Comparison of ENCODE assay signal across 10 cellular contexts in genomic region chr2:193240752-193241151, GRCh38.
A peak's percentile ranks its signal among the peaks of the same experiment; 100 is the strongest.
DNase-seq lines count a peak whose midpoint lies in the region; ATAC-seq, FAIRE-seq and TF ChIP-seq lines count a peak whose summit lies in the region.
"Had no signal": no experiment of that assay in that cellular context is flagged by ENCODE, and none has a peak within 500 bp of the region (broad histone marks: within the 10 kb centered on the region; RNA-seq: fewer than 3 reads in every experiment).

No MANE protein-coding gene starts in this region.

- no peak overlapping the region for H3K4me2 ChIP-seq in A549
- no peak overlapping the region for H3K4me2 ChIP-seq in H1 (ENCODE audit: insufficient read depth in 1 of 2, low read depth in 2 of 2, low read length in 2 of 2)

- TF ChIP-seq EP300 in A549 (IDR thresholded peaks at IDR 0.05) (no peak), H1 (IDR thresholded peaks at IDR 0.05; ENCODE audit: borderline replicate concordance in 1 of 2, low read depth in 2 of 2, low read length in 2 of 2) (no peak)

- H3K9me3 ChIP-seq in A549 (no peaks in the 10 kb centered on the region), H1 (ENCODE audit: insufficient read depth in 2 of 2, low read depth in 1 of 2, low read length in 1 of 2) (no peaks in the 10 kb centered on the region)

- H3K4me3 Mint-ChIP-seq in activated naive CD4-positive, alpha-beta T cell treated with anti-CD3 and anti-CD28 coated beads, Interleukin-2, amount 10 ng/mL, durations not matched to agents 7 days and 5 days: no peak overlapping the region
- H3K4me3 Mint-ChIP-seq: activated CD8-positive, alpha-beta memory T cell treated with anti-CD3 and anti-CD28 coated beads, Interleukin-2, amount 10 ng/mL, durations not matched to agents 7 days and 5 days; CD4-positive, CD25-positive, alpha-beta regulatory T cell had no signal

- H3K27ac ChIP-seq in A549 (no peak overlapping the region), H1 (ENCODE audit: low read depth, low read length) (no peak overlapping the region), dorsolateral prefrontal cortex (no peak overlapping the region)

- H3K4me1 ChIP-seq in A549 (no peaks in the 10 kb centered on the region), H1 (replicated peaks in 1 of 4; ENCODE audit: control insufficient read depth in 3 of 4, insufficient read depth in 4 of 4, low read length in 3 of 4) (no peaks in the 10 kb centered on the region)

- H3K27me3 Mint-ChIP-seq in activated naive CD4-positive, alpha-beta T cell treated with anti-CD3 and anti-CD28 coated beads, Interleukin-2, amount 10 ng/mL, durations not matched to agents 7 days and 5 days: no peaks in the 10 kb centered on the region
- H3K27me3 Mint-ChIP-seq: activated CD8-positive, alpha-beta memory T cell treated with anti-CD3 and anti-CD28 coated beads, Interleukin-2, amount 10 ng/mL, durations not matched to agents 7 days and 5 days; CD4-positive, CD25-positive, alpha-beta regulatory T cell had no signal

- no peak overlapping the region for H2BK20ac ChIP-seq in H1 (ENCODE audit: low read length)

- TF ChIP-seq CTCF in A549 (IDR thresholded peaks at IDR 0.05) (peak; percentile 24), H1 (IDR thresholded peaks at IDR 0.05; ENCODE audit: control extremely low read depth in 1 of 3, insufficient read depth in 1 of 3, low read depth in 1 of 3, low read length in 3 of 3) (peak in 2 of 3 experiments; percentile 14 to 39; a peak in 2 of 4 replicates), dorsolateral prefrontal cortex (IDR thresholded peaks at IDR 0.05 in 54 of 56, conservative IDR thresholded peaks at IDR 0.05 in 2 of 56; ENCODE audit: low read depth in 1 of 56, partially characterized antibody in 56 of 56) (peak in 22 of 56 donors; percentile 5 to 40 (median 24))

- WGBS in A549 (ENCODE audit: missing lambda C conversion rate): 71% methylated on average over 1 of the region's 1 CpG
- 80% methylated on average over 1 of the region's 1 CpG; no CpG with 5 or more reads in 1 of the 2 experiments for WGBS in H1 (ENCODE audit: extremely low coverage in 1 of 2, insufficient coverage in 1 of 2, insufficient read length in 1 of 2, insufficient replicate concordance in 2 of 2, low coverage in 1 of 2, low lambda C conversion rate in 2 of 2, missing lambda C conversion rate in 1 of 2), 2 experiments

- in situ Hi-C loops in KBM-7 (cut with MboI; ENCODE audit: low pct_unique_long_range_greater_than_20kb, low sequenced_read_pairs): no loop called here

- CTCF ChIA-PET in A549 (lab: Yijun Ruan, JAX) (no interaction called here), H1 (lab: Charles Lee; ENCODE audit: partially characterized antibody) (interaction anchor here (0.6 to 2.7 kb wide), 17 partner anchors 10 to 1428 kb away, joined by 3 to 17 read pairs (median 3); no protein-coding TSS in a partner anchor)
- CTCF ChIA-PET in activated naive CD4-positive, alpha-beta T cell treated with anti-CD3 and anti-CD28 coated beads, Interleukin-2, amount 10 ng/mL, durations not matched to agents 7 days and 5 days (lab: Charles Lee): interaction anchor here (0.9 kb wide), 1 partner anchor 9 kb away, joined by 3 read pairs; no protein-coding TSS in a partner anchor

- TF ChIP-seq POLR2A in A549 (IDR thresholded peaks at IDR 0.05; ENCODE audit: low read length): no peak
- TF ChIP-seq POLR2A in H1 (IDR thresholded peaks at IDR 0.05; ENCODE audit: control extremely low read depth in 1 of 2, low read depth in 2 of 2, low read length in 2 of 2): no peak

- no peak overlapping the region for H2BK15ac ChIP-seq in H1 (ENCODE audit: low read length)

- no peak overlapping the region for H3K4ac ChIP-seq in H1 (replicated peaks; ENCODE audit: insufficient read length, low read depth, low read length)

- H4K5ac ChIP-seq in H1 (ENCODE audit: insufficient read length, low read depth, low read length): no peak overlapping the region

- no peaks in the 10 kb centered on the region for H4K20me1 ChIP-seq in H1 (replicated peaks in 1 of 2; ENCODE audit: control insufficient read depth in 1 of 2, insufficient read depth in 2 of 2, low read length in 2 of 2)

- no peak overlapping the region for H4K8ac ChIP-seq in H1 (ENCODE audit: extremely low read depth, insufficient read depth, low read length)

- FAIRE-seq in A549 (lab: Jason Lieb, UNC) (no peak), H1 (lab: Jason Lieb, UNC) (peak; percentile 36)

- no peak overlapping the region for H3K18ac ChIP-seq in H1 (ENCODE audit: extremely low read depth, low read length)

- H3K4me3 ChIP-seq in A549 (no peak overlapping the region), H1 (ENCODE audit: extremely low read depth in 1 of 4, insufficient read depth in 2 of 4, low read depth in 3 of 4, low read length in 4 of 4) (no peak overlapping the region), dorsolateral prefrontal cortex (no peak overlapping the region)

- POLR2A ChIA-PET in A549 (lab: Yijun Ruan, JAX): no interaction called here
- POLR2A ChIA-PET in H1 (lab: Charles Lee; ENCODE audit: partially characterized antibody): no interaction called here

- no peaks in the 10 kb centered on the region for H3K36me3 Mint-ChIP-seq in activated naive CD4-positive, alpha-beta T cell treated with anti-CD3 and anti-CD28 coated beads, Interleukin-2, amount 10 ng/mL, durations not matched to agents 7 days and 5 days
- H3K36me3 Mint-ChIP-seq: activated CD8-positive, alpha-beta memory T cell treated with anti-CD3 and anti-CD28 coated beads, Interleukin-2, amount 10 ng/mL, durations not matched to agents 7 days and 5 days; CD4-positive, CD25-positive, alpha-beta regulatory T cell had no signal

- no peak overlapping the region for H3K56ac ChIP-seq in H1 (replicated peaks; ENCODE audit: insufficient read length, low read depth, low read length)

- H3K27ac Mint-ChIP-seq in activated naive CD4-positive, alpha-beta T cell treated with anti-CD3 and anti-CD28 coated beads, Interleukin-2, amount 10 ng/mL, durations not matched to agents 7 days and 5 days: no peak overlapping the region
- H3K27ac Mint-ChIP-seq: activated CD8-positive, alpha-beta memory T cell treated with anti-CD3 and anti-CD28 coated beads, Interleukin-2, amount 10 ng/mL, durations not matched to agents 7 days and 5 days; CD4-positive, CD25-positive, alpha-beta regulatory T cell had no signal

- no peaks in the 10 kb centered on the region for H3K36me3 ChIP-seq in H1 (ENCODE audit: control insufficient read depth in 2 of 4, insufficient read depth in 4 of 4, low read length in 3 of 4)

- no peak overlapping the region for H3K23ac ChIP-seq in H1 (ENCODE audit: insufficient read length)

- no peak overlapping the region for H3K14ac ChIP-seq in H1 (ENCODE audit: insufficient read length)

- peak in 1 of 2 experiments; percentile 2 for DNase-seq in A549 (ENCODE audit: low read depth in 1 of 2, low spot score in 1 of 2)
- DNase-seq in KBM-7: peak; percentile 19
- DNase-seq in H1 (ENCODE audit: low read depth in 1 of 2, low spot score in 2 of 2): no peak
- no peak for DNase-seq in stimulated activated CD4-positive, alpha-beta T cell treated with anti-CD3 and anti-CD28 coated beads, Interleukin-2, amount 100 ng/mL, for 24 hours
- DNase-seq in activated naive CD4-positive, alpha-beta T cell treated with anti-CD3 and anti-CD28 coated beads, Interleukin-2, amount 10 ng/mL, durations not matched to agents 7 days and 5 days: no peak
- DNase-seq in dorsolateral prefrontal cortex: no peak
- DNase-seq in amniotic stem cell (lab: John Stamatoyannopoulos, UW): no peak
- DNase-seq: activated CD8-positive, alpha-beta memory T cell treated with anti-CD3 and anti-CD28 coated beads, Interleukin-2, amount 10 ng/mL, durations not matched to agents 7 days and 5 days; CD4-positive, CD25-positive, alpha-beta regulatory T cell had no signal

- H2BK120ac ChIP-seq in H1 (replicated peaks; ENCODE audit: low read depth, low read length): no peak overlapping the region

- no peak overlapping the region for H4K91ac ChIP-seq in H1 (replicated peaks; ENCODE audit: insufficient read length, low read length)

- H3K27me3 ChIP-seq in H1 (replicated peaks in 1 of 4; ENCODE audit: control insufficient read depth in 3 of 4, extremely low read depth in 1 of 4, insufficient read depth in 3 of 4, low read length in 3 of 4): no peaks in the 10 kb centered on the region
- no peaks in the 10 kb centered on the region for H3K27me3 ChIP-seq in dorsolateral prefrontal cortex

- intact Hi-C loops in dorsolateral prefrontal cortex (cut with DNase I): no loop called here

- H2BK12ac ChIP-seq in H1 (ENCODE audit: low read depth, low read length): no peak overlapping the region

- H3K9ac ChIP-seq in H1 (replicated peaks in 1 of 4; ENCODE audit: extremely low read depth in 1 of 4, low read depth in 3 of 4, low read length in 3 of 4): no peak overlapping the region

- no peaks in the 10 kb centered on the region for H3K9me3 Mint-ChIP-seq in activated naive CD4-positive, alpha-beta T cell treated with anti-CD3 and anti-CD28 coated beads, Interleukin-2, amount 10 ng/mL, durations not matched to agents 7 days and 5 days

- H3K79me2 ChIP-seq in H1 (ENCODE audit: control insufficient read depth in 1 of 2, insufficient read depth in 2 of 2, low read length in 2 of 2): no peaks in the 10 kb centered on the region

- H3K79me1 ChIP-seq in H1 (ENCODE audit: low read depth, low read length): no peaks in the 10 kb centered on the region

- H2AK5ac ChIP-seq in H1 (ENCODE audit: low read depth, low read length): no peak overlapping the region

- ATAC-seq in A549 (no peak), GM18907 (IDR thresholded peaks at IDR 0.05; ENCODE audit: unreplicated experiment) (peak; percentile 61)
- ATAC-seq: activated CD8-positive, alpha-beta memory T cell treated with anti-CD3 and anti-CD28 coated beads, Interleukin-2, amount 10 ng/mL, durations not matched to agents 7 days and 5 days had no signal

- no peak for TF ChIP-seq RAD21 in A549 (conservative IDR thresholded peaks at IDR 0.05 in 1 of 2, IDR thresholded peaks at IDR 0.05 in 1 of 2)
- TF ChIP-seq RAD21 in H1 (IDR thresholded peaks at IDR 0.05 in 1 of 2, conservative IDR thresholded peaks at IDR 0.05 in 1 of 2; ENCODE audit: low read depth in 2 of 2, low read length in 2 of 2): peak; percentile 36 to 49

- H2AFZ ChIP-seq in H1 (ENCODE audit: low read length): no peak overlapping the region

- H3K23me2 ChIP-seq in H1 (ENCODE audit: low read depth, low read length): peaks cover 1% of the 10 kb centered on the region; the same call in 1 of the 2 replicates

- no peak overlapping the region for H2BK5ac ChIP-seq in H1 (ENCODE audit: low read depth, low read length)

- no peaks in the 10 kb centered on the region for H3K4me1 Mint-ChIP-seq in activated naive CD4-positive, alpha-beta T cell treated with anti-CD3 and anti-CD28 coated beads, Interleukin-2, amount 10 ng/mL, durations not matched to agents 7 days and 5 days
- H3K4me1 Mint-ChIP-seq: activated CD8-positive, alpha-beta memory T cell treated with anti-CD3 and anti-CD28 coated beads, Interleukin-2, amount 10 ng/mL, durations not matched to agents 7 days and 5 days; CD4-positive, CD25-positive, alpha-beta regulatory T cell had no signal

TF ChIP-seq in A549, 52 proteins besides CTCF, POLR2A, EP300 and RAD21 (continues in another document):
- TF ChIP-seq SMC3 (IDR thresholded peaks at IDR 0.05): no peak
- TF ChIP-seq PHF8 (IDR thresholded peaks at IDR 0.05; ENCODE audit: borderline replicate concordance, low read depth): no peak

TF ChIP-seq in H1, 55 proteins besides CTCF, POLR2A, EP300 and RAD21 (continues in another document):
- TF ChIP-seq FOSL1 (IDR thresholded peaks at IDR 0.05; ENCODE audit: insufficient read depth, low read depth, low read length) (no peak), HDAC2 (IDR thresholded peaks at IDR 0.05; ENCODE audit: borderline replicate concordance in 1 of 2, low read depth in 2 of 2, low read length in 2 of 2) (no peak)

Comparison
In these comparisons a context has a peak if more than half of its experiments do, and no peak if none do; other contexts are left out.
1. Of the 18 proteins assayed by ChIP-seq in both H1 and A549: peak only in H1: RAD21; only in A549: none; in both: CTCF; in neither: 16.